16 cellular contexts compared by ENCODE assay signal in the genomic region with DNA sequence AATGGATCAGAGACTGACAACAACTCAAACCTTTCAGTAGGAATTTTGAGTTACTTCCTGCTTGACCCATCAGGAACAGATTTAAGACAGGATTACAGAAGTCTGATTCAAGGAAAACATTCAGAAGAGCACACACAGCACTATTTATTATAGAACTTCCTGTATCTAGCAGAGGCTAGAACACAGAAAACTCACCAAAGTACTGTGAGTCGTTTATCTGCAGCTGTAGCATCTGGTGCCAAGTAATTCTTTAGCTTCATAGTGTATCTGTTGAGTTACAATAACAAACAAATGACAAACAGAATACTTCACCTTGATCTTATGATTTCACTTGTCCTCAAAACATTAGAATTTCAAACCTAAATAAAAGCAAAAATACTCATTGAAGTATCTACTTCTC. TPM values are rescaled to one million over a fixed set of nuclear protein-coding genes. Genes with fewer than 3 reads are reported as not detected.
"Had no signal": no experiment of that assay in that cellular context is flagged by ENCODE, and none has a peak within 500 bp of the region (broad histone marks: within the 10 kb centered on the region; RNA-seq: fewer than 3 reads in every experiment).

No MANE protein-coding gene starts in this region.

- H3K36me3 ChIP-seq: uterus had no signal

- H3K27ac ChIP-seq: left ventricle myocardium inferior, parathyroid adenoma, tibial artery, uterus had no signal

- H3K4me3 Mint-ChIP-seq: central memory CD8-positive, alpha-beta T cell; endodermal cell had no signal

- H3K27me3 Mint-ChIP-seq: central memory CD8-positive, alpha-beta T cell had no signal

- H3K4me1 Mint-ChIP-seq: central memory CD8-positive, alpha-beta T cell; endodermal cell had no signal

- H3K4me3 ChIP-seq: left ventricle myocardium inferior, tibial artery, uterus had no signal

- H3K9me3 ChIP-seq: left ventricle myocardium inferior, tibial artery, uterus had no signal

- DNase-seq: activated CD4-positive, alpha-beta T cell treated with anti-CD3 and anti-CD28 coated beads, Interleukin-2, amount 50 U/mL, for 1 hour; activated gamma-delta T cell; activated T-cell treated with anti-CD3 and anti-CD28 coated beads, Interleukin-2, amount 50 U/mL, for 1 hour; dermis blood vessel endothelial cell; endodermal cell; erythroblast; glutamatergic neuron; left ventricle myocardium inferior; midbrain; retina; small intestine; T-helper 2 cell; tibial artery; uterus had no signal

- H3K27ac Mint-ChIP-seq: endodermal cell had no signal

- H3K9ac ChIP-seq: parathyroid adenoma had no signal

- H3K9me3 Mint-ChIP-seq: central memory CD8-positive, alpha-beta T cell; endodermal cell had no signal

- H3K27me3 ChIP-seq: tibial artery, uterus had no signal

- H3K4me1 ChIP-seq: left ventricle myocardium inferior, parathyroid adenoma, tibial artery, uterus had no signal

- H2AFZ ChIP-seq: parathyroid adenoma had no signal

RNA-seq across cellular contexts. Expression of a gene that starts 21.1 kb away (rescaled TPM):
- total RNA-seq: dermis blood vessel endothelial cell had no signal
